In the genomic region with DNA sequence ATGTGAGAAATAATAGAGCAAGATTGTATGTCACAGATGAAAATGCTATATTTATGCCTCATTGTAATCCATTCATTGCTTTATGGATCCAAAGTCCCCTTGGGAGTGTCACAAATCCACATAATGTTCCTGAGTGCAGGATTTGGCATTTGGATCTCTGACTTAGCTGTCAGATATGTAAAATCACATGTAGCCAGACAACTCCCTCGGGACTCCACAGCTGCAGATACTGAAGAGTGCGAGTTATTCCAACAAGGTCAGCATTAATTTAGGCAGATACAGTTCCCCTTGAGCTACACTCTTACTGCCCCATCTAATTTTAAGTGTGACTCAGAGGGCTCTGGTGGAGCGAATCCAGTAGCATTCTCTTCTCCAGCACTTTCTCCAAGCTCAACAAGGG, we compare ENCODE assay signal across 19 cellular contexts.
DNase-seq lines count a peak whose midpoint lies in the region; ATAC-seq and TF ChIP-seq lines count a peak whose summit lies in the region.
"Had no signal": no experiment of that assay in that cellular context is flagged by ENCODE, and none has a peak within 500 bp of the region (broad histone marks: within the 10 kb centered on the region; RNA-seq: fewer than 3 reads in every experiment).

No MANE protein-coding gene starts in this region.

- in situ Hi-C loops in HAP-1 (cut with MboI; ENCODE audit: low sequenced_read_pairs): no loop called here

- TF ChIP-seq CTCF in fibroblast of the aortic adventitia (IDR thresholded peaks at IDR 0.05; ENCODE audit: insufficient read depth, low read length): no peak
- no peak for TF ChIP-seq CTCF in neural cell (IDR thresholded peaks at IDR 0.05; ENCODE audit: poor library complexity, severe bottlenecking)

- no peaks in the 10 kb centered on the region for H3K4me1 Mint-ChIP-seq in activated CD4-positive, alpha-beta T cell treated with anti-CD3 and anti-CD28 coated beads, Interleukin-2, amount 10 ng/mL, durations not matched to agents 7 days and 5 days
- H3K4me1 Mint-ChIP-seq: activated naive CD8-positive, alpha-beta T cell treated with anti-CD3 and anti-CD28 coated beads, Interleukin-2, amount 50 U/mL, for 24 hours; central memory CD8-positive, alpha-beta T cell had no signal

- H3K27me3 Mint-ChIP-seq in activated CD4-positive, alpha-beta T cell treated with anti-CD3 and anti-CD28 coated beads, Interleukin-2, amount 10 ng/mL, durations not matched to agents 7 days and 5 days: no peaks in the 10 kb centered on the region
- H3K27me3 Mint-ChIP-seq: activated CD8-positive, alpha-beta T cell treated with anti-CD3 and anti-CD28 coated beads for 36 hours; B cell; central memory CD8-positive, alpha-beta T cell; memory B cell had no signal

- no peak for TF ChIP-seq RAD21 in neural cell (conservative IDR thresholded peaks at IDR 0.05)

- CTCF ChIA-PET in activated CD4-positive, alpha-beta T cell treated with anti-CD3 and anti-CD28 coated beads, Interleukin-2, amount 10 ng/mL, durations not matched to agents 7 days and 5 days (lab: Charles Lee): interaction anchor here (0.7 kb wide), 1 partner anchor 14 kb away, joined by 3 read pairs; no protein-coding TSS in a partner anchor

- H3K27ac Mint-ChIP-seq in activated CD4-positive, alpha-beta T cell treated with anti-CD3 and anti-CD28 coated beads, Interleukin-2, amount 10 ng/mL, durations not matched to agents 7 days and 5 days: no peak overlapping the region
- H3K27ac Mint-ChIP-seq: activated CD8-positive, alpha-beta T cell treated with anti-CD3 and anti-CD28 coated beads for 36 hours; activated naive CD8-positive, alpha-beta T cell treated with anti-CD3 and anti-CD28 coated beads, Interleukin-2, amount 50 U/mL, for 24 hours; B cell; memory B cell had no signal

- peaks cover 4% of the 10 kb centered on the region for H3F3A ChIP-seq in neural cell (ENCODE audit: insufficient read depth, low read length, poor library complexity, severe bottlenecking)

- H3K9me2 ChIP-seq in neural cell (ENCODE audit: insufficient read depth, low read length): no peaks in the 10 kb centered on the region

- no peaks in the 10 kb centered on the region for H3K9me3 Mint-ChIP-seq in activated CD4-positive, alpha-beta T cell treated with anti-CD3 and anti-CD28 coated beads, Interleukin-2, amount 10 ng/mL, durations not matched to agents 7 days and 5 days
- H3K9me3 Mint-ChIP-seq: activated CD8-positive, alpha-beta T cell treated with anti-CD3 and anti-CD28 coated beads for 36 hours; activated naive CD8-positive, alpha-beta T cell treated with anti-CD3 and anti-CD28 coated beads, Interleukin-2, amount 50 U/mL, for 24 hours; central memory CD8-positive, alpha-beta T cell; memory B cell; neural crest cell had no signal

- no peak overlapping the region for H3K4me3 ChIP-seq in fibroblast of the aortic adventitia (ENCODE audit: low read depth, low read length)
- peak overlapping the region; percentile 49 for H3K4me3 ChIP-seq in neural cell (ENCODE audit: low read length)
- H3K4me3 ChIP-seq in HAP-1: no peak overlapping the region

- H3K4me3 Mint-ChIP-seq in activated CD4-positive, alpha-beta T cell treated with anti-CD3 and anti-CD28 coated beads, Interleukin-2, amount 10 ng/mL, durations not matched to agents 7 days and 5 days: no peak overlapping the region
- H3K4me3 Mint-ChIP-seq: activated CD8-positive, alpha-beta T cell treated with anti-CD3 and anti-CD28 coated beads for 36 hours; activated naive CD8-positive, alpha-beta T cell treated with anti-CD3 and anti-CD28 coated beads, Interleukin-2, amount 50 U/mL, for 24 hours; B cell; central memory CD8-positive, alpha-beta T cell; memory B cell; neural crest cell had no signal

- no peaks in the 10 kb centered on the region for H3K9me3 ChIP-seq in neural cell (ENCODE audit: low read length)
- H3K9me3 ChIP-seq in HAP-1: no peaks in the 10 kb centered on the region

- no peak for ATAC-seq in SK-N-SH treated with all-trans-retinoic acid at 6 μM for 48 hours
- ATAC-seq: activated CD8-positive, alpha-beta T cell treated with anti-CD3 and anti-CD28 coated beads for 36 hours; activated naive CD8-positive, alpha-beta T cell treated with anti-CD3 and anti-CD28 coated beads, Interleukin-2, amount 50 U/mL, for 24 hours; PC-3 had no signal

- peak overlapping the region; percentile 86 for H3K27ac ChIP-seq in neural cell (ENCODE audit: low read length)

- H3K36me3 Mint-ChIP-seq in activated CD4-positive, alpha-beta T cell treated with anti-CD3 and anti-CD28 coated beads, Interleukin-2, amount 10 ng/mL, durations not matched to agents 7 days and 5 days (ENCODE audit: low read depth): no peaks in the 10 kb centered on the region
- H3K36me3 Mint-ChIP-seq: memory B cell had no signal

- peak; percentile 21 for DNase-seq in AG20443 (ENCODE audit: low spot score)
- peak; percentile 60 for DNase-seq in NAMALWA (ENCODE audit: low spot score)
- DNase-seq in fibroblast of the aortic adventitia (ENCODE audit: low read depth): peak; percentile 79
- DNase-seq in HAP-1 (ENCODE audit: low spot score in 2 of 2): no peak
- no peak for DNase-seq in activated T-cell treated with anti-CD3 and anti-CD28 coated beads, Interleukin-2, amount 50 U/mL, for 48 hours
- DNase-seq in activated CD4-positive, alpha-beta T cell treated with anti-CD3 and anti-CD28 coated beads, Interleukin-2, amount 10 ng/mL, durations not matched to agents 7 days and 5 days: no peak
- DNase-seq: activated CD8-positive, alpha-beta T cell treated with anti-CD3 and anti-CD28 coated beads for 36 hours; activated naive CD8-positive, alpha-beta T cell treated with anti-CD3 and anti-CD28 coated beads, Interleukin-2, amount 50 U/mL, for 24 hours; MM.1S; NCI-H187; NCI-H524; PC-3; stimulated activated CD4-positive, alpha-beta T cell treated with anti-CD3 and anti-CD28 coated beads, Interleukin-4, amount 100 ng/mL, for 1 hour had no signal

- H3K36me3 ChIP-seq in neural cell (ENCODE audit: insufficient read depth, low read length) (no peaks in the 10 kb centered on the region), HAP-1 (replicated peaks) (no peaks in the 10 kb centered on the region)

- H2AFZ ChIP-seq in neural cell (ENCODE audit: low read depth, low read length): no peak overlapping the region

- no peaks in the 10 kb centered on the region for H3K79me2 ChIP-seq in neural cell (replicated peaks; ENCODE audit: insufficient read depth, low read length)

- H3K27me3 ChIP-seq in neural cell (ENCODE audit: insufficient read depth, low read depth, low read length): no peaks in the 10 kb centered on the region
- no peaks in the 10 kb centered on the region for H3K27me3 ChIP-seq in HAP-1 (ENCODE audit: low read depth)

- no peaks in the 10 kb centered on the region for H3K4me1 ChIP-seq in HAP-1

- no peaks in the 10 kb centered on the region for H4K20me1 ChIP-seq in neural cell (ENCODE audit: insufficient read depth)

- peak; percentile 78 for TF ChIP-seq EP300 in neural cell (conservative IDR thresholded peaks at IDR 0.05; ENCODE audit: poor library complexity, severe bottlenecking)

- POLR2A ChIA-PET in activated CD4-positive, alpha-beta T cell treated with anti-CD3 and anti-CD28 coated beads, Interleukin-2, amount 10 ng/mL, durations not matched to agents 7 days and 5 days (lab: Charles Lee): no interaction called here

- H3K9ac ChIP-seq in neural cell (ENCODE audit: low read length): no peak overlapping the region

- peak overlapping the region; percentile 42 for H3K4me2 ChIP-seq in neural cell (ENCODE audit: low read length)

TF ChIP-seq in neural cell, 6 proteins besides CTCF, POLR2A, EP300 and RAD21 (continues in another document):
- TF ChIP-seq EZH2 (IDR thresholded peaks at IDR 0.05; ENCODE audit: borderline replicate concordance, insufficient read depth, low read length, poor library complexity, severe bottlenecking) (no peak), MXI1 (conservative IDR thresholded peaks at IDR 0.05; ENCODE audit: poor library complexity, severe bottlenecking) (no peak), POLR2AphosphoS5 (IDR thresholded peaks at IDR 0.05) (peak; percentile 69), TAF1 (IDR thresholded peaks at IDR 0.05; ENCODE audit: low read depth) (no peak), SMC3 (conservative IDR thresholded peaks at IDR 0.05; ENCODE audit: poor library complexity) (no peak)

TF ChIP-seq in SK-N-SH treated with all-trans-retinoic acid at 6 μM for 48 hours, 23 proteins besides CTCF, POLR2A, EP300 and RAD21:
- TF ChIP-seq SNAI2 (CRISPR knock-in tag; IDR thresholded peaks at IDR 0.05): no peak
- TF ChIP-seq, protein P1, sequence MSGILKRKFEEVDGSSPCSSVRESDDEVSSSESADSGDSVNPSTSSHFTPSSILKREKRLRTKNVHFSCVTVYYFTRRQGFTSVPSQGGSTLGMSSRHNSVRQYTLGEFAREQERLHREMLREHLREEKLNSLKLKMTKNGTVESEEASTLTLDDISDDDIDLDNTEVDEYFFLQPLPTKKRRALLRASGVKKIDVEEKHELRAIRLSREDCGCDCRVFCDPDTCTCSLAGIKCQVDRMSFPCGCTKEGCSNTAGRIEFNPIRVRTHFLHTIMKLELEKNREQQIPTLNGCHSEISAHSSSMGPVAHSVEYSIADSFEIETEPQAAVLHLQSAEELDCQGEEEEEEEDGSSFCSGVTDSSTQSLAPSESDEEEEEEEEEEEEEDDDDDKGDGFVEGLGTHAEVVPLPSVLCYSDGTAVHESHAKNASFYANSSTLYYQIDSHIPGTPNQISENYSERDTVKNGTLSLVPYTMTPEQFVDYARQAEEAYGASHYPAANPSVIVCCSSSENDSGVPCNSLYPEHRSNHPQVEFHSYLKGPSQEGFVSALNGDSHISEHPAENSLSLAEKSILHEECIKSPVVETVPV (CRISPR knock-in tag; IDR thresholded peaks at IDR 0.05): no peak

Comparison
In these comparisons a context has a peak if more than half of its experiments do, and no peak if none do; other contexts are left out.
1. DNase-seq: peak in AG20443 (single experiment), NAMALWA (single experiment) and fibroblast of the aortic adventitia (single experiment); none in HAP-1 (0 of 2), activated T-cell treated with anti-CD3 and anti-CD28 coated beads, Interleukin-2, amount 50 U/mL, for 48 hours (0 of 2) and activated CD4-positive, alpha-beta T cell treated with anti-CD3 and anti-CD28 coated beads, Interleukin-2, amount 10 ng/mL, durations not matched to agents 7 days and 5 days (single experiment).